1 cellular context compared by ENCODE assay signal in the genomic region with DNA sequence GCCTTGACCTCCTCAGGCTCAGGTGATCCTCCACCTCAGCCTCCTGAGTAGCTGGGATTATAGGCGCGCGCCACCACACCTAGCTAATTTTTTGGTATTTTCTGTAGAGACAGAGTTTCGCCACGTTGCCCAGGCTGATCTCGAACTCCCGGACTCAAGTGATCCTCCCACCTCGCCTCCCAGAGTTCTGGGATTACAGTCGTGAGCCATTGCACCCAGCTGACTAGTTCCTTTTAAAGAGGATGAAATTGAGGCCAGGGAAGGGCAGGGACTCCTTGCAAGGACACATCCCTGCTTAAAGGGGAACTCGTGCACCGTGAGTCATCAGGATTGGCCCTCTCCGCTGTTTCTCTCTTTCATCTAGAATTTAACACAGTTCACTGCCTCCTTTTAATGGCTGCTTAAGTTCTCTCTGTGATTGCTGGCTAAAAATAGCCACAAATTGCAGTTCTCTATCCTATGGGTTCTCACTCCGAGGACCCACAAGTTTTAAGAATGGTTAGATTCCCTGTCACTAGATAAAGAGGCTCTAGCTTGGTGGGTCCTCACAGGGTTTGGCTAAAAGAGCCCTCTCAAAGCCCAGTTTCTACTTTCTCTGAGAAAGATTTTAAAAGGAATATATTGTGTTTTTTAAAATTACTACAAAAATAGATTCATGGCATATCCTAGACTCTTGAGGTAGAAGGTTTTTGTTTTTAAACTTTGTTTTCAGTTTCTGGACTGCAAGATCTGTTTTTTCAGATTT.
TF ChIP-seq lines count a peak whose summit lies in the region.

No MANE protein-coding gene starts in this region.

TF ChIP-seq in K562, 482 proteins besides CTCF, POLR2A, EP300 and RAD21 (continued from another document and continues in another):
- TF ChIP-seq, protein P1, sequence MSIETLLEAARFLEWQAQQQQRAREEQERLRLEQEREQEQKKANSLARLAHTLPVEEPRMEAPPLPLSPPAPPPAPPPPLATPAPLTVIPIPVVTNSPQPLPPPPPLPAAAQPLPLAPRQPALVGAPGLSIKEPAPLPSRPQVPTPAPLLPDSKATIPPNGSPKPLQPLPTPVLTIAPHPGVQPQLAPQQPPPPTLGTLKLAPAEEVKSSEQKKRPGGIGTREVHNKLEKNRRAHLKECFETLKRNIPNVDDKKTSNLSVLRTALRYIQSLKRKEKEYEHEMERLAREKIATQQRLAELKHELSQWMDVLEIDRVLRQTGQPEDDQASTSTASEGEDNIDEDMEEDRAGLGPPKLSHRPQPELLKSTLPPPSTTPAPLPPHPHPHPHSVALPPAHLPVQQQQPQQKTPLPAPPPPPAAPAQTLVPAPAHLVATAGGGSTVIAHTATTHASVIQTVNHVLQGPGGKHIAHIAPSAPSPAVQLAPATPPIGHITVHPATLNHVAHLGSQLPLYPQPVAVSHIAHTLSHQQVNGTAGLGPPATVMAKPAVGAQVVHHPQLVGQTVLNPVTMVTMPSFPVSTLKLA (conservative IDR thresholded peaks at IDR 0.05), result peak in 1 of 2 experiments; percentile 63; a peak in 3 of 4 replicates
- TF ChIP-seq SOX6 (IDR thresholded peaks at IDR 0.05), result peak; percentile 46; the same call in 1 of the 2 replicates
- TF ChIP-seq ZNF174 (CRISPR knock-in tag; IDR thresholded peaks at IDR 0.05), result no peak
- TF ChIP-seq, protein P2, sequence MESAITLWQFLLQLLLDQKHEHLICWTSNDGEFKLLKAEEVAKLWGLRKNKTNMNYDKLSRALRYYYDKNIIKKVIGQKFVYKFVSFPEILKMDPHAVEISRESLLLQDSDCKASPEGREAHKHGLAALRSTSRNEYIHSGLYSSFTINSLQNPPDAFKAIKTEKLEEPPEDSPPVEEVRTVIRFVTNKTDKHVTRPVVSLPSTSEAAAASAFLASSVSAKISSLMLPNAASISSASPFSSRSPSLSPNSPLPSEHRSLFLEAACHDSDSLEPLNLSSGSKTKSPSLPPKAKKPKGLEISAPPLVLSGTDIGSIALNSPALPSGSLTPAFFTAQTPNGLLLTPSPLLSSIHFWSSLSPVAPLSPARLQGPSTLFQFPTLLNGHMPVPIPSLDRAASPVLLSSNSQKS (CRISPR knock-in tag; IDR thresholded peaks at IDR 0.05), result no peak
- TF ChIP-seq ETV5 (CRISPR knock-in tag; IDR thresholded peaks at IDR 0.05; ENCODE audit: low read depth), result 0 out of 2 replicates have a peak, but pooled peaks have one; percentile 46
- TF ChIP-seq ZNF165 (CRISPR knock-in tag; IDR thresholded peaks at IDR 0.05; ENCODE audit: borderline replicate concordance), result no peak
- TF ChIP-seq MED1 (CRISPR knock-in tag; IDR thresholded peaks at IDR 0.05; ENCODE audit: borderline replicate concordance), result no peak
- TF ChIP-seq HDAC1 (IDR thresholded peaks at IDR 0.05), result peak in 1 of 2 experiments; percentile 66; a peak in 2 of 4 replicates
- TF ChIP-seq PCBP1 (IDR thresholded peaks at IDR 0.05; ENCODE audit: low read depth, low read length, poor library complexity, severe bottlenecking), result no peak
- TF ChIP-seq, protein P3, sequence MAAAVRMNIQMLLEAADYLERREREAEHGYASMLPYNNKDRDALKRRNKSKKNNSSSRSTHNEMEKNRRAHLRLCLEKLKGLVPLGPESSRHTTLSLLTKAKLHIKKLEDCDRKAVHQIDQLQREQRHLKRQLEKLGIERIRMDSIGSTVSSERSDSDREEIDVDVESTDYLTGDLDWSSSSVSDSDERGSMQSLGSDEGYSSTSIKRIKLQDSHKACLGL (CRISPR knock-in tag; IDR thresholded peaks at IDR 0.05; ENCODE audit: borderline replicate concordance, poor library complexity, severe bottlenecking), result no peak
- TF ChIP-seq ZBTB1 (CRISPR knock-in tag; IDR thresholded peaks at IDR 0.05; ENCODE audit: borderline replicate concordance, low read depth), result no peak
- TF ChIP-seq, protein P4, sequence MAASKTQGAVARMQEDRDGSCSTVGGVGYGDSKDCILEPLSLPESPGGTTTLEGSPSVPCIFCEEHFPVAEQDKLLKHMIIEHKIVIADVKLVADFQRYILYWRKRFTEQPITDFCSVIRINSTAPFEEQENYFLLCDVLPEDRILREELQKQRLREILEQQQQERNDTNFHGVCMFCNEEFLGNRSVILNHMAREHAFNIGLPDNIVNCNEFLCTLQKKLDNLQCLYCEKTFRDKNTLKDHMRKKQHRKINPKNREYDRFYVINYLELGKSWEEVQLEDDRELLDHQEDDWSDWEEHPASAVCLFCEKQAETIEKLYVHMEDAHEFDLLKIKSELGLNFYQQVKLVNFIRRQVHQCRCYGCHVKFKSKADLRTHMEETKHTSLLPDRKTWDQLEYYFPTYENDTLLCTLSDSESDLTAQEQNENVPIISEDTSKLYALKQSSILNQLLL (CRISPR knock-in tag; IDR thresholded peaks at IDR 0.05; ENCODE audit: borderline replicate concordance), result no peak
- TF ChIP-seq, protein P5, sequence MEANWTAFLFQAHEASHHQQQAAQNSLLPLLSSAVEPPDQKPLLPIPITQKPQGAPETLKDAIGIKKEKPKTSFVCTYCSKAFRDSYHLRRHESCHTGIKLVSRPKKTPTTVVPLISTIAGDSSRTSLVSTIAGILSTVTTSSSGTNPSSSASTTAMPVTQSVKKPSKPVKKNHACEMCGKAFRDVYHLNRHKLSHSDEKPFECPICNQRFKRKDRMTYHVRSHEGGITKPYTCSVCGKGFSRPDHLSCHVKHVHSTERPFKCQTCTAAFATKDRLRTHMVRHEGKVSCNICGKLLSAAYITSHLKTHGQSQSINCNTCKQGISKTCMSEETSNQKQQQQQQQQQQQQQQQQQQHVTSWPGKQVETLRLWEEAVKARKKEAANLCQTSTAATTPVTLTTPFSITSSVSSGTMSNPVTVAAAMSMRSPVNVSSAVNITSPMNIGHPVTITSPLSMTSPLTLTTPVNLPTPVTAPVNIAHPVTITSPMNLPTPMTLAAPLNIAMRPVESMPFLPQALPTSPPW (CRISPR knock-in tag; IDR thresholded peaks at IDR 0.05), result 0 out of 2 replicates have a peak, but pooled peaks have one; percentile 1
- TF ChIP-seq PHF20 (IDR thresholded peaks at IDR 0.05; ENCODE audit: partially characterized antibody), result peak; percentile 25
- TF ChIP-seq ZNF175 (CRISPR knock-in tag; IDR thresholded peaks at IDR 0.05; ENCODE audit: low read depth), result peak; percentile 50
- TF ChIP-seq, protein P6, sequence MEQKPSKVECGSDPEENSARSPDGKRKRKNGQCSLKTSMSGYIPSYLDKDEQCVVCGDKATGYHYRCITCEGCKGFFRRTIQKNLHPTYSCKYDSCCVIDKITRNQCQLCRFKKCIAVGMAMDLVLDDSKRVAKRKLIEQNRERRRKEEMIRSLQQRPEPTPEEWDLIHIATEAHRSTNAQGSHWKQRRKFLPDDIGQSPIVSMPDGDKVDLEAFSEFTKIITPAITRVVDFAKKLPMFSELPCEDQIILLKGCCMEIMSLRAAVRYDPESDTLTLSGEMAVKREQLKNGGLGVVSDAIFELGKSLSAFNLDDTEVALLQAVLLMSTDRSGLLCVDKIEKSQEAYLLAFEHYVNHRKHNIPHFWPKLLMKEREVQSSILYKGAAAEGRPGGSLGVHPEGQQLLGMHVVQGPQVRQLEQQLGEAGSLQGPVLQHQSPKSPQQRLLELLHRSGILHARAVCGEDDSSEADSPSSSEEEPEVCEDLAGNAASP (IDR thresholded peaks at IDR 0.05), result no peak
- no peak for TF ChIP-seq SMARCB1 (IDR thresholded peaks at IDR 0.05; ENCODE audit: insufficient read length, low read depth)
- TF ChIP-seq HEY1 (CRISPR knock-in tag; IDR thresholded peaks at IDR 0.05; ENCODE audit: borderline replicate concordance), result no peak
- TF ChIP-seq, protein P7, sequence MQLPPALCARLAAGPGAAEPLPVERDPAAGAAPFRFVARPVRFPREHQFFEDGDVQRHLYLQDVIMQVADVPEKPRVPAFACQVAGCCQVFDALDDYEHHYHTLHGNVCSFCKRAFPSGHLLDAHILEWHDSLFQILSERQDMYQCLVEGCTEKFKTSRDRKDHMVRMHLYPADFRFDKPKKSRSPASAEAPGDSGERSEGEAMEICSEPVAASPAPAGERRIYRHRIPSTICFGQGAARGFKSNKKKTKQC (CRISPR knock-in tag; IDR thresholded peaks at IDR 0.05), result no peak
- TF ChIP-seq CREM (IDR thresholded peaks at IDR 0.05; ENCODE audit: low read depth), result peak; percentile 51
- TF ChIP-seq, protein P8, sequence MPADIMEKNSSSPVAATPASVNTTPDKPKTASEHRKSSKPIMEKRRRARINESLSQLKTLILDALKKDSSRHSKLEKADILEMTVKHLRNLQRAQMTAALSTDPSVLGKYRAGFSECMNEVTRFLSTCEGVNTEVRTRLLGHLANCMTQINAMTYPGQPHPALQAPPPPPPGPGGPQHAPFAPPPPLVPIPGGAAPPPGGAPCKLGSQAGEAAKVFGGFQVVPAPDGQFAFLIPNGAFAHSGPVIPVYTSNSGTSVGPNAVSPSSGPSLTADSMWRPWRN (IDR thresholded peaks at IDR 0.05; ENCODE audit: low read depth), result no peak
- peak; percentile 64 for TF ChIP-seq JUNB (CRISPR knock-in tag; conservative IDR thresholded peaks at IDR 0.05)
- no peak for TF ChIP-seq ATF1 (CRISPR knock-in tag; IDR thresholded peaks at IDR 0.05)
- peak; percentile 58; the same call in 1 of the 2 replicates for TF ChIP-seq ATF1 (tag; IDR thresholded peaks at IDR 0.05)
- peak; percentile 49; the same call in 1 of the 2 replicates for TF ChIP-seq ZKSCAN8 (CRISPR knock-in tag; IDR thresholded peaks at IDR 0.05)
- TF ChIP-seq, protein P9, sequence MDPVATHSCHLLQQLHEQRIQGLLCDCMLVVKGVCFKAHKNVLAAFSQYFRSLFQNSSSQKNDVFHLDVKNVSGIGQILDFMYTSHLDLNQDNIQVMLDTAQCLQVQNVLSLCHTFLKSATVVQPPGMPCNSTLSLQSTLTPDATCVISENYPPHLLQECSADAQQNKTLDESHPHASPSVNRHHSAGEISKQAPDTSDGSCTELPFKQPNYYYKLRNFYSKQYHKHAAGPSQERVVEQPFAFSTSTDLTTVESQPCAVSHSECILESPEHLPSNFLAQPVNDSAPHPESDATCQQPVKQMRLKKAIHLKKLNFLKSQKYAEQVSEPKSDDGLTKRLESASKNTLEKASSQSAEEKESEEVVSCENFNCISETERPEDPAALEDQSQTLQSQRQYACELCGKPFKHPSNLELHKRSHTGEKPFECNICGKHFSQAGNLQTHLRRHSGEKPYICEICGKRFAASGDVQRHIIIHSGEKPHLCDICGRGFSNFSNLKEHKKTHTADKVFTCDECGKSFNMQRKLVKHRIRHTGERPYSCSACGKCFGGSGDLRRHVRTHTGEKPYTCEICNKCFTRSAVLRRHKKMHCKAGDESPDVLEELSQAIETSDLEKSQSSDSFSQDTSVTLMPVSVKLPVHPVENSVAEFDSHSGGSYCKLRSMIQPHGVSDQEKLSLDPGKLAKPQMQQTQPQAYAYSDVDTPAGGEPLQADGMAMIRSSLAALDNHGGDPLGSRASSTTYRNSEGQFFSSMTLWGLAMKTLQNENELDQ (CRISPR knock-in tag; IDR thresholded peaks at IDR 0.05; ENCODE audit: borderline replicate concordance), result no peak
- peak; percentile 44; the same call in 1 of the 2 replicates for TF ChIP-seq ZEB2 (IDR thresholded peaks at IDR 0.05)
- TF ChIP-seq, protein P10, sequence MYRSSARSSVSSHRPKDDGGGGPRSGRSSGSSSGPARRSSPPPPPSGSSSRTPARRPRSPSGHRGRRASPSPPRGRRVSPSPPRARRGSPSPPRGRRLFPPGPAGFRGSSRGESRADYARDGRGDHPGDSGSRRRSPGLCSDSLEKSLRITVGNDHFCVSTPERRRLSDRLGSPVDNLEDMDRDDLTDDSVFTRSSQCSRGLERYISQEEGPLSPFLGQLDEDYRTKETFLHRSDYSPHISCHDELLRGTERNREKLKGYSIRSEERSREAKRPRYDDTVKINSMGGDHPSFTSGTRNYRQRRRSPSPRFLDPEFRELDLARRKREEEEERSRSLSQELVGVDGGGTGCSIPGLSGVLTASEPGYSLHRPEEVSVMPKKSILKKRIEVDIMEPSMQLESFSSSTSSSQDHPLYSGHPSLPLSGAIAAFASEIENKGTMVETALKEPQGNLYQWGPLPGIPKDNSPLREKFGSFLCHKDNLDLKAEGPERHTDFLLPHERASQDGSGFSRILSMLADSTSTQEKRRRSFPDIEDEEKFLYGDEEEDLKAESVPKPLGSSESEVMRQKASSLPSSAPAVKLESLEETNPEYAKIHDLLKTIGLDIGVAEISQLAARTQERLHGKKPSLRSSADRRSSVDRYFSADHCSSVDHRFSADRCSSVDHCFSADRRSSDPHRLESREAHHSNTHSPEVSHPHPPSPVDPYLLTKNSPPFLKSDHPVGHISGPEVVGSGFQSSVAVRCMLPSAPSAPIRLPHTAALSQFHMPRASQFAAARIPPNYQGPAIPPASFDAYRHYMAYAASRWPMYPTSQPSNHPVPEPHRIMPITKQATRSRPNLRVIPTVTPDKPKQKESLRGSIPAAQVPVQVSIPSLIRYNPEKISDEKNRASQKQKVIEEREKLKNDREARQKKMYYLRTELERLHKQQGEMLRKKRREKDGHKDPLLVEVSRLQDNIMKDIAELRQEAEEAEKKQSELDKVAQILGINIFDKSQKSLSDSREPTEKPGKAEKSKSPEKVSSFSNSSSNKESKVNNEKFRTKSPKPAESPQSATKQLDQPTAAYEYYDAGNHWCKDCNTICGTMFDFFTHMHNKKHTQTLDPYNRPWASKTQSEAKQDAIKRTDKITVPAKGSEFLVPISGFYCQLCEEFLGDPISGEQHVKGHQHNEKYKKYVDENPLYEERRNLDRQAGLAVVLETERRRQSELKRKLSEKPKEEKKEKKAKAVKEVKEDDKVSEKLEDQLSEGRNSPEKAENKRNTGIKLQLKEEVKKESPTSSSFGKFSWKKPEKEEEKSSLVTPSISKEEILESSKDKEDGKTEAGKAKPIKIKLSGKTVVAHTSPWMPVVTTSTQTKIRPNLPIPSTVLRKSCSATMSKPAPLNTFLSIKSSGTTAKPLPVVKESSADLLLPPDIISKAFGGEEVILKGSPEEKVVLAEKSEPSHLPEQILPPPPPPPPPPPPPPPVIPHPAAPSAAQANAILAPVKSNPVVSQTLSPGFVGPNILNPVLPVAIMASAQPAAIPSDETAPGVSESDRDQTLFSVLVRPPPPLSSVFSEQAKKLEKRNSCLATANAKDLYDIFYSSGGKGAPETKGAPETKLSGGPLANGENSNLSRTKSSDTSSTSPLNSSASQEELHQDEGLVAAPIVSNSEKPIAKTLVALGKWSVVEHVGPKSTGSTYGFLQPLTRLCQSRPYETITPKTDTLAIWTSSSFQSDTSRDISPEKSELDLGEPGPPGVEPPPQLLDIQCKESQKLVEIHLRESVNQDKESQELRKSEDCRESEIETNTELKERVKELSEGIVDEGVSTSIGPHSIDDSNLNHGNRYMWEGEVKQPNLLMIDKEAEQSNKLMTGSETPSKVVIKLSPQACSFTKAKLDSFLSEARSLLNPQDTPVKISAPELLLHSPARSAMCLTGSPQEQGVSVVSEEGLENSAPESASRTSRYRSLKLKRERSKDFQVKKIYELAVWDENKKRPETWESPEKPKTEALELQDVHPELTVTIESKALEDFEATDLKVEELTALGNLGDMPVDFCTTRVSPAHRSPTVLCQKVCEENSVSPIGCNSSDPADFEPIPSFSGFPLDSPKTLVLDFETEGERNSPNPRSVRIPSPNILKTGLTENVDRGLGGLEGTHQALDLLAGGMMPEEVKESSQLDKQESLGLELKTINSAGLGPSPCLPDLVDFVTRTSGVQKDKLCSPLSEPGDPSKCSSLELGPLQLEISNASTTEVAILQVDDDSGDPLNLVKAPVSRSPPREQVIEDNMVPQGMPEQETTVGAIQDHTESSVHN (IDR thresholded peaks at IDR 0.05; ENCODE audit: borderline replicate concordance in 1 of 2, low read depth in 1 of 2), result peak in 1 of 2 experiments; percentile 82; a peak in 1 of 4 replicates
- TF ChIP-seq RBBP5 (IDR thresholded peaks at IDR 0.05; ENCODE audit: borderline replicate concordance, insufficient read depth, low read length, poor library complexity, severe bottlenecking), result peak; percentile 36
- TF ChIP-seq POLR2H (tag; IDR thresholded peaks at IDR 0.05; ENCODE audit: low read depth), result peak; percentile 67; the same call in 1 of the 2 replicates
- TF ChIP-seq, protein P11, sequence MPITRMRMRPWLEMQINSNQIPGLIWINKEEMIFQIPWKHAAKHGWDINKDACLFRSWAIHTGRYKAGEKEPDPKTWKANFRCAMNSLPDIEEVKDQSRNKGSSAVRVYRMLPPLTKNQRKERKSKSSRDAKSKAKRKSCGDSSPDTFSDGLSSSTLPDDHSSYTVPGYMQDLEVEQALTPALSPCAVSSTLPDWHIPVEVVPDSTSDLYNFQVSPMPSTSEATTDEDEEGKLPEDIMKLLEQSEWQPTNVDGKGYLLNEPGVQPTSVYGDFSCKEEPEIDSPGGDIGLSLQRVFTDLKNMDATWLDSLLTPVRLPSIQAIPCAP (CRISPR knock-in tag; IDR thresholded peaks at IDR 0.05; ENCODE audit: borderline replicate concordance), result no peak
- no peak for TF ChIP-seq TAF7 (tag; IDR thresholded peaks at IDR 0.05)
